18 cellular contexts compared by ENCODE assay signal in genomic region chr15:81085898-81086297, GRCh38. TPM values are rescaled to one million over a fixed set of nuclear protein-coding genes. Genes with fewer than 3 reads are reported as not detected.
DNase-seq lines count a peak whose midpoint lies in the region; ATAC-seq, FAIRE-seq and TF ChIP-seq lines count a peak whose summit lies in the region.
"Had no signal": no experiment of that assay in that cellular context is flagged by ENCODE, and none has a peak within 500 bp of the region (broad histone marks: within the 10 kb centered on the region; RNA-seq: fewer than 3 reads in every experiment).

No MANE protein-coding gene starts in this region.

- in situ Hi-C loops in K562 (cut with MboI) (no loop called here), HepG2 (cut with HindIII; ENCODE audit: extremely low pct_ligation_motif_present, low pct_unique_long_range_greater_than_20kb) (no loop called here)

- H3K27me3 ChIP-seq in Loucy (ENCODE audit: insufficient read depth, low read length, poor library complexity, severe bottlenecking): no peaks in the 10 kb centered on the region
- H3K27me3 ChIP-seq in K562 (ENCODE audit: control insufficient read depth in 2 of 2, insufficient read depth in 2 of 2, low read length in 2 of 2): no peaks in the 10 kb centered on the region
- H3K27me3 ChIP-seq in upper lobe of left lung: no peaks in the 10 kb centered on the region
- no peaks in the 10 kb centered on the region; a peak in 2 of 5 replicates for H3K27me3 ChIP-seq in HepG2 (ENCODE audit: control insufficient read depth in 1 of 2, insufficient read depth in 2 of 2, low read length in 2 of 2)
- H3K27me3 ChIP-seq: BLaER1 had no signal

- no peak for FAIRE-seq in K562 (lab: Jason Lieb, UNC)
- no peak for FAIRE-seq in HepG2 (lab: Jason Lieb, UNC)
- FAIRE-seq: GM12892, GM18507, H1 had no signal

- POLR2A ChIA-PET in K562 (lab: Yijun Ruan, JAX): interaction anchor here (0.7 kb wide), 1 partner anchor 10 kb away, joined by 3 read pairs; no protein-coding TSS in a partner anchor
- POLR2A ChIA-PET in HepG2 (lab: Yijun Ruan, JAX): no interaction called here

- 45% methylated on average over 5 of the region's 5 CpGs for WGBS in K562 (ENCODE audit: insufficient coverage, low coverage, missing lambda C conversion rate)
- WGBS in upper lobe of left lung, 2 donors: 90 to 91% methylated on average over 5 of the region's 5 CpGs
- whole genome bisulfite sequencing in HepG2 (ENCODE audit: low lambda C conversion rate): 56% methylated on average over 5 of the region's 5 CpGs

- intact Hi-C loops in K562 (cut with micrococcal nuclease) (no loop called here), head of caudate nucleus (cut with DNase I) (no loop called here), HepG2 (cut with micrococcal nuclease; ENCODE audit: unreplicated experiment) (no loop called here)

- TF ChIP-seq CTCF in Loucy (conservative IDR thresholded peaks at IDR 0.05; ENCODE audit: low read length) (no peak), K562 (IDR thresholded peaks at IDR 0.05 in 2 of 3, conservative IDR thresholded peaks at IDR 0.05 in 1 of 3; ENCODE audit: insufficient read depth in 2 of 3, low read depth in 1 of 3, low read length in 3 of 3) (no peak), upper lobe of left lung (IDR thresholded peaks at IDR 0.05) (no peak), HepG2 (CRISPR knock-in tag; IDR thresholded peaks at IDR 0.05) (no peak)

- CTCF ChIA-PET in K562 (lab: Yijun Ruan, JAX; ENCODE audit: low intra/inter-chr PET ratio) (no interaction called here), HepG2 (lab: Yijun Ruan, JAX; ENCODE audit: low intra/inter-chr PET ratio, low total read pairs) (no interaction called here)

- H3K27ac ChIP-seq in K562 (ENCODE audit: extremely low read depth, low read depth, low read length) (no peak overlapping the region), upper lobe of left lung (no peak overlapping the region), HepG2 (ENCODE audit: extremely low read length, insufficient read depth, low read length) (no peak overlapping the region)
- H3K27ac ChIP-seq: BLaER1 had no signal

- no peak overlapping the region for H2AFZ ChIP-seq in Loucy (ENCODE audit: low read length)
- H2AFZ ChIP-seq in K562 (ENCODE audit: low read depth, low read length): no peak overlapping the region
- H2AFZ ChIP-seq in HepG2 (ENCODE audit: low read length): no peak overlapping the region

- no peaks in the 10 kb centered on the region for H3K79me2 ChIP-seq in Loucy (ENCODE audit: insufficient read depth, low read length)
- no peaks in the 10 kb centered on the region for H3K79me2 ChIP-seq in K562 (ENCODE audit: control insufficient read depth, insufficient read depth, low read length)
- no peaks in the 10 kb centered on the region for H3K79me2 ChIP-seq in HepG2 (ENCODE audit: insufficient read depth, low read length)

- H3K36me3 ChIP-seq in Loucy (ENCODE audit: insufficient read depth, low read length) (no peaks in the 10 kb centered on the region), K562 (ENCODE audit: control insufficient read depth, insufficient read depth, low read length) (no peaks in the 10 kb centered on the region), upper lobe of left lung (no peaks in the 10 kb centered on the region), HepG2 (replicated peaks in 1 of 2; ENCODE audit: control insufficient read depth in 1 of 2, insufficient read depth in 2 of 2, low read length in 2 of 2) (no peaks in the 10 kb centered on the region)
- H3K36me3 ChIP-seq: BLaER1 had no signal

- H3K4me3 ChIP-seq in Loucy (ENCODE audit: low read length, poor library complexity, severe bottlenecking): no peak overlapping the region
- no peak overlapping the region for H3K4me3 ChIP-seq in K562
- H3K4me3 ChIP-seq in upper lobe of left lung: no peak overlapping the region
- no peak overlapping the region for H3K4me3 ChIP-seq in HepG2 (replicated peaks in 1 of 3; ENCODE audit: insufficient read depth in 1 of 3, low read depth in 2 of 3, low read length in 3 of 3)
- H3K4me3 ChIP-seq: BLaER1 had no signal

- H4K20me1 ChIP-seq in Loucy (ENCODE audit: insufficient read depth, low read length, poor library complexity, severe bottlenecking) (no peaks in the 10 kb centered on the region), K562 (replicated peaks; ENCODE audit: control insufficient read depth, insufficient read depth, low read length) (no peaks in the 10 kb centered on the region), HepG2 (ENCODE audit: insufficient read depth, low read length) (no peaks in the 10 kb centered on the region)
- H4K20me1 ChIP-seq: BLaER1 had no signal

- no peaks in the 10 kb centered on the region for H3K9me3 ChIP-seq in Loucy (ENCODE audit: insufficient read depth, low read depth, low read length)
- H3K9me3 ChIP-seq in K562 (replicated peaks; ENCODE audit: control insufficient read depth, insufficient read depth, low read depth, low read length): no peaks in the 10 kb centered on the region
- no peaks in the 10 kb centered on the region for H3K9me3 ChIP-seq in upper lobe of left lung
- no peaks in the 10 kb centered on the region for H3K9me3 ChIP-seq in HepG2 (ENCODE audit: low read length)
- H3K9me3 ChIP-seq: BLaER1 had no signal

- H3K9me2 ChIP-seq in Loucy (replicated peaks; ENCODE audit: low read depth, low read length): no peaks in the 10 kb centered on the region

- H3K9ac ChIP-seq in Loucy (ENCODE audit: low read depth, low read length, poor library complexity, severe bottlenecking): no peak overlapping the region
- H3K9ac ChIP-seq in K562 (ENCODE audit: insufficient read depth in 1 of 2, low read depth in 2 of 2, low read length in 2 of 2): no peak overlapping the region
- no peak overlapping the region for H3K9ac ChIP-seq in HepG2 (ENCODE audit: insufficient read depth, low read depth, low read length)
- H3K9ac ChIP-seq: BLaER1 had no signal

- no peak for TF ChIP-seq POLR2A in K562 (conservative IDR thresholded peaks at IDR 0.05)
- no peak for TF ChIP-seq POLR2A in upper lobe of left lung (IDR thresholded peaks at IDR 0.05)
- no peak for TF ChIP-seq POLR2A in HepG2 (IDR thresholded peaks at IDR 0.05; ENCODE audit: insufficient read depth in 1 of 2, low read depth in 2 of 2, low read length in 2 of 2)

- no peaks in the 10 kb centered on the region for H3K9me1 ChIP-seq in K562 (ENCODE audit: control insufficient read depth, insufficient read depth, low read length)

- peaks cover 18% of the 10 kb centered on the region for H3K4me1 ChIP-seq in Loucy (ENCODE audit: insufficient read depth, low read length, poor library complexity, severe bottlenecking)
- peaks cover 13 to 19% of the 10 kb centered on the region in 2 experiments; a peak in 4 of 5 replicates for H3K4me1 ChIP-seq in K562 (replicated peaks in 1 of 2; ENCODE audit: control insufficient read depth in 2 of 2, insufficient read depth in 2 of 2, low read length in 2 of 2)
- no peaks in the 10 kb centered on the region for H3K4me1 ChIP-seq in upper lobe of left lung
- no peaks in the 10 kb centered on the region for H3K4me1 ChIP-seq in HepG2 (ENCODE audit: insufficient read depth, low read length)
- H3K4me1 ChIP-seq: BLaER1 had no signal

- H3F3A ChIP-seq in Loucy (ENCODE audit: low read depth): no peaks in the 10 kb centered on the region

- H3K4me2 ChIP-seq in Loucy (ENCODE audit: low read depth, low read length, poor library complexity, severe bottlenecking) (peak overlapping the region; percentile 21), K562 (ENCODE audit: insufficient read depth, low read length) (no peak overlapping the region), HepG2 (ENCODE audit: low read depth, low read length) (no peak overlapping the region)
- H3K4me2 ChIP-seq: BLaER1 had no signal

- BruUV-seq in K562 (replicated peaks; lab: Mats Ljungman, UMichigan) (no TSS peak), HepG2 (replicated peaks; lab: Mats Ljungman, UMichigan) (no TSS peak)

- ATAC-seq in K562 (no peak), upper lobe of left lung (ENCODE audit: low FRiP score in 2 of 2) (no peak), HG03175 (IDR thresholded peaks at IDR 0.05; ENCODE audit: unreplicated experiment) (no peak), HepG2 (no peak)

- TF ChIP-seq EP300 in K562 (IDR thresholded peaks at IDR 0.05; ENCODE audit: low read length) (no peak), upper lobe of left lung (IDR thresholded peaks at IDR 0.05) (no peak), HepG2 (IDR thresholded peaks at IDR 0.05; ENCODE audit: low read depth in 2 of 2, low read length in 2 of 2) (no peak), HepG2 (CRISPR knock-in tag; IDR thresholded peaks at IDR 0.05; ENCODE audit: borderline replicate concordance) (no peak)

- TF ChIP-seq RAD21 in K562 (CRISPR knock-in tag; conservative IDR thresholded peaks at IDR 0.05 in 1 of 2, IDR thresholded peaks at IDR 0.05 in 1 of 2) (no peak), HepG2 (CRISPR knock-in tag; IDR thresholded peaks at IDR 0.05) (no peak)

- no peak for DNase-seq in K562 (ENCODE audit: extremely low read depth in 1 of 4, low spot score in 3 of 4)
- peak; percentile 17 to 96 (median 71) for DNase-seq in head of caudate nucleus
- DNase-seq in putamen (ENCODE audit: low spot score): peak; percentile 84
- no peak for DNase-seq in upper lobe of left lung
- DNase-seq in HepG2 (ENCODE audit: low spot score): no peak
- DNase-seq: 8988T; CD4-positive, alpha-beta memory T cell; DMS153; DMS79; H9 had no signal

RNA-seq across cellular contexts. Expression of gene CFAP161, which starts 48.2 kb away (rescaled TPM):
- total RNA-seq in K562 (2011; cell fraction: chromatin; rRNA removed; ENCODE audit: low replicate concordance): 121 and 131 TPM in 2 replicates
- 46.2 and 49.2 TPM in 2 replicates for total RNA-seq in K562 (2011; cell fraction: nucleolus; rRNA removed)
- 56.2 and 86.6 TPM in 2 replicates for total RNA-seq in K562 (2011; cell fraction: nucleoplasm; rRNA removed)
- 32.1 and 52.2 TPM in 2 replicates for total RNA-seq in K562 (2014; rRNA removed)
- 51.7 and 69.6 TPM in 2 replicates for total RNA-seq in K562 (2014; rRNA removed; fragmentation: Illumina TruSeq; extraction: Trizol)
- total RNA-seq in K562 (2015; rRNA removed; fragmentation: Illumina TruSeq; extraction: Trizol): 25.8 and 26.5 TPM in 2 replicates
- 36.3 and 36.5 TPM in 2 replicates for total RNA-seq in K562 (2021)
- polyA plus RNA-seq in K562 (2011; rRNA removed): 11.4 and 75.6 TPM in 2 replicates
- 5.0 and 28.2 TPM in 2 replicates for polyA plus RNA-seq in K562 (2011; cell fraction: cytosol; rRNA removed)
- polyA plus RNA-seq in K562 (2011; cell fraction: nucleus; rRNA removed): 13.9 and 76.2 TPM in 2 replicates
- polyA plus RNA-seq in K562 (2012): 22.9 and 27.3 TPM in 2 replicates
- 76.3 and 78.7 TPM in 2 replicates for polyA plus RNA-seq in K562 (2014; fragmentation: Illumina TruSeq; extraction: Trizol)
- polyA plus RNA-seq in K562 (2014; fragmentation: Nextera tagmentation; extraction: Ambion mirVana): 10 to 100 TPM; 78.3 to 83.3 TPM
- polyA plus RNA-seq in K562 (2014; rRNA removed): 62.1 and 79.4 TPM in 2 replicates
- 10.7 and 54.7 TPM in 2 replicates for polyA minus RNA-seq in K562 (2011; rRNA and poly(A)+ RNA removed)
- polyA minus RNA-seq in K562 (2011; cell fraction: cytosol; rRNA and poly(A)+ RNA removed): 5.2 and 32.8 TPM in 2 replicates
- 12.0 and 40.0 TPM in 2 replicates for polyA minus RNA-seq in K562 (2011; cell fraction: nucleus; rRNA and poly(A)+ RNA removed)
- 1 to 10 TPM; 1.2 to 9.0 (median 2.6) TPM for total RNA-seq in upper lobe of left lung
- not detected in 2 replicates for total RNA-seq in HepG2 (2016; rRNA removed; fragmentation: Illumina TruSeq; extraction: Trizol)
- 0.18 and 0.71 TPM in 2 replicates for total RNA-seq in HepG2 (2016; cell fraction: cytosol; rRNA removed; fragmentation: Illumina TruSeq; extraction: Trizol; ENCODE audit: low read depth)
- not detected in 2 replicates for total RNA-seq in HepG2 (2016; cell fraction: insoluble cytoplasmic fraction; rRNA removed; fragmentation: Illumina TruSeq; extraction: Trizol)
- total RNA-seq in HepG2 (2016; cell fraction: membrane; rRNA removed; fragmentation: Illumina TruSeq; extraction: Trizol): not detected in 2 replicates
- not detected in 2 replicates for total RNA-seq in HepG2 (2016; cell fraction: nucleus; rRNA removed; fragmentation: Illumina TruSeq; extraction: Trizol)
- not detected in 2 replicates for polyA plus RNA-seq in HepG2 (2011; rRNA removed)
- polyA plus RNA-seq in HepG2 (2011; cell fraction: cytosol; rRNA removed): 0.04 TPM in 1 of 2 replicates, not detected in the other
- polyA plus RNA-seq in HepG2 (2011; cell fraction: nucleus; rRNA removed): not detected in 2 replicates
- not detected in 2 replicates for polyA plus RNA-seq in HepG2 (2012)
- polyA plus RNA-seq in HepG2 (2016; cell fraction: cytosol; fragmentation: Illumina TruSeq; extraction: Trizol; ENCODE audit: low read depth): not detected in 2 replicates
- polyA plus RNA-seq in HepG2 (2016; cell fraction: insoluble cytoplasmic fraction; fragmentation: Illumina TruSeq; extraction: Trizol; ENCODE audit: low read depth): not detected in 2 replicates
- polyA plus RNA-seq in HepG2 (2016; cell fraction: membrane; fragmentation: Illumina TruSeq; extraction: Trizol; ENCODE audit: low read depth): not detected in 2 replicates
- not detected in 2 replicates for polyA plus RNA-seq in HepG2 (2016; cell fraction: nucleus; fragmentation: Illumina TruSeq; extraction: Trizol; ENCODE audit: insufficient read depth, low read depth)
- polyA minus RNA-seq in HepG2 (2011; rRNA and poly(A)+ RNA removed; ENCODE audit: low replicate concordance): 0.65 TPM in 1 of 2 replicates, not detected in the other
- polyA minus RNA-seq in HepG2 (2011; cell fraction: cytosol; rRNA and poly(A)+ RNA removed): not detected in 2 replicates
- not detected in 2 replicates for polyA minus RNA-seq in HepG2 (2011; cell fraction: nucleus; rRNA and poly(A)+ RNA removed)
- total RNA-seq: CD4-positive, alpha-beta memory T cell; H1 had no signal
- polyA plus RNA-seq: AG04450; CD14-positive monocyte; CD4-positive, alpha-beta memory T cell had no signal

Comparison
In these comparisons a context has a peak if more than half of its experiments do, and no peak if none do; other contexts are left out.
1. DNase-seq: peak in head of caudate nucleus (42 of 42) and putamen (single experiment); none in K562 (0 of 4), upper lobe of left lung (0 of 2) and HepG2 (single experiment).